Comparison of ENCODE assay signal across 8 cellular contexts in genomic region chr19:38319421-38320258, GRCh38. TPM values are rescaled to one million over a fixed set of nuclear protein-coding genes. Genes with fewer than 3 reads are reported as not detected.
DNase-seq lines count a peak whose midpoint lies in the region; ATAC-seq lines count a peak whose summit lies in the region.

Gene KCNK6 (plus strand): TSS chr19:38319845. CDS start chr19:38319951, 106 bp downstream.

- DNase-seq in NCI-H345 (lab: John Stamatoyannopoulos, UW), result peak; percentile 69
- no peak for DNase-seq in NCI-H345 treated with DMSO at 0.1 percent for 48 hours (lab: John Stamatoyannopoulos, UW; ENCODE audit: unreplicated experiment)
- peak; percentile 64 for DNase-seq in UCSD-AML1 (lab: John Stamatoyannopoulos, UW; ENCODE audit: unreplicated experiment)
- DNase-seq in central memory CD8-positive, alpha-beta T cell (ENCODE audit: low spot score in 2 of 2), result no peak
- peak; percentile 56 for DNase-seq in left lobe of liver (ENCODE audit: low spot score)
- DNase-seq in stimulated activated CD4-positive, alpha-beta T cell treated with anti-CD3 and anti-CD28 coated beads, Interleukin-4, amount 100 ng/mL, for 24 hours, result peak; percentile 53
- no peak for DNase-seq in NCI-H2029 treated with DMSO at 0.1 percent for 48 hours (lab: John Stamatoyannopoulos, UW)
- DNase-seq in cerebellum (ENCODE audit: low spot score), result no peak

- ATAC-seq in central memory CD8-positive, alpha-beta T cell (replicated peaks; ENCODE audit: extremely low read depth, poor library complexity, severe bottlenecking), result no peak
- no peak for ATAC-seq in left lobe of liver

- peak within 1 kb of the TSS; percentile 83 for H3K4me3 Mint-ChIP-seq in central memory CD8-positive, alpha-beta T cell

- H3K4me1 Mint-ChIP-seq in central memory CD8-positive, alpha-beta T cell, result peaks cover 54% of the 10 kb centered on the region

- peak within 1 kb of the TSS; percentile 75 for H3K27ac Mint-ChIP-seq in central memory CD8-positive, alpha-beta T cell (ENCODE audit: low read depth)

- no peaks in the 10 kb centered on the region for H3K27me3 Mint-ChIP-seq in central memory CD8-positive, alpha-beta T cell

- H3K9me3 Mint-ChIP-seq in central memory CD8-positive, alpha-beta T cell, result no peaks in the 10 kb centered on the region

- H3K36me3 Mint-ChIP-seq in central memory CD8-positive, alpha-beta T cell (ENCODE audit: insufficient read depth), result peaks cover 11% of the 10 kb centered on the region

RNA-seq across cellular contexts. Expression of gene KCNK6, which starts in this region (rescaled TPM):
- total RNA-seq in left lobe of liver (1.4 TPM), cerebellum (1.7 TPM)

Comparison
In these comparisons a context has a peak if more than half of its experiments do, and no peak if none do; other contexts are left out.
1. DNase-seq: peak in NCI-H345 (single experiment), UCSD-AML1 (single experiment), left lobe of liver (single experiment) and stimulated activated CD4-positive, alpha-beta T cell treated with anti-CD3 and anti-CD28 coated beads, Interleukin-4, amount 100 ng/mL, for 24 hours (single experiment); none in NCI-H345 treated with DMSO at 0.1 percent for 48 hours (single experiment), central memory CD8-positive, alpha-beta T cell (0 of 2), NCI-H2029 treated with DMSO at 0.1 percent for 48 hours (single experiment) and cerebellum (single experiment).